17 cellular contexts compared by ENCODE assay signal in genomic region chr5:105956456-105957177, GRCh38.
DNase-seq lines count a peak whose midpoint lies in the region; ATAC-seq and TF ChIP-seq lines count a peak whose summit lies in the region.
"Had no signal": no experiment of that assay in that cellular context is flagged by ENCODE, and none has a peak within 500 bp of the region (broad histone marks: within the 10 kb centered on the region; RNA-seq: fewer than 3 reads in every experiment).

No MANE protein-coding gene starts in this region.

- no peaks in the 10 kb centered on the region for H3K36me3 ChIP-seq in MM.1S (replicated peaks; ENCODE audit: insufficient read depth, low read length)
- H3K36me3 ChIP-seq: right atrium auricular region, thoracic aorta had no signal

- no peaks in the 10 kb centered on the region for H3K9me2 ChIP-seq in MM.1S (replicated peaks; ENCODE audit: insufficient read depth, low read length)

- H3F3A ChIP-seq in MM.1S (ENCODE audit: insufficient read depth, low read length): no peaks in the 10 kb centered on the region

- in situ Hi-C loops in Caki2 (cut with HindIII; ENCODE audit: low pct_unique_long_range_greater_than_20kb, low sequenced_read_pairs): no loop called here

- H3K4me3 ChIP-seq in MM.1S (ENCODE audit: low read length): no peak overlapping the region
- H3K4me3 ChIP-seq: right atrium auricular region, thoracic aorta had no signal

- H3K79me2 ChIP-seq in MM.1S (ENCODE audit: low read length): no peaks in the 10 kb centered on the region

- no peak overlapping the region for H3K9ac ChIP-seq in MM.1S (ENCODE audit: low read length)

- H4K20me1 ChIP-seq in MM.1S (ENCODE audit: insufficient read depth, low read length): no peaks in the 10 kb centered on the region

- H3K27ac ChIP-seq in MM.1S (ENCODE audit: low read length): no peak overlapping the region
- H3K27ac ChIP-seq: right atrium auricular region, thoracic aorta had no signal

- ATAC-seq in HG03442 (IDR thresholded peaks at IDR 0.05; ENCODE audit: unreplicated experiment) (no peak), HG03469 (IDR thresholded peaks at IDR 0.05; ENCODE audit: unreplicated experiment) (no peak)

- DNase-seq in Caki2 (ENCODE audit: low read depth): peak; percentile 1
- DNase-seq in M059J (ENCODE audit: low read depth): peak; percentile 22
- peak; percentile 42 for DNase-seq in astrocyte of the hippocampus (ENCODE audit: low read depth, low spot score)
- peak; percentile 37 for DNase-seq in kidney tubule cell (ENCODE audit: low spot score)
- DNase-seq in AG08395 (ENCODE audit: low spot score): no peak
- DNase-seq in MM.1S: no peak
- DNase-seq: activated CD8-positive, alpha-beta memory T cell treated with anti-CD3 and anti-CD28 coated beads for 24 hours; anterior cingulate cortex; Caco-2; NCI-H1105; NCI-H345; nephron progenitor cell; stimulated activated CD4-positive, alpha-beta T cell treated with anti-CD3 and anti-CD28 coated beads, Interleukin-2, amount 100 ng/mL, for 24 hours had no signal

- H3K27me3 ChIP-seq in MM.1S (replicated peaks; ENCODE audit: insufficient read depth, low read length): no peaks in the 10 kb centered on the region
- H3K27me3 ChIP-seq: right atrium auricular region had no signal

- H2AFZ ChIP-seq in MM.1S (ENCODE audit: low read length): no peak overlapping the region

- no peak for TF ChIP-seq CTCF in MM.1S (IDR thresholded peaks at IDR 0.05; ENCODE audit: low read length)

- no peaks in the 10 kb centered on the region for H3K4me1 ChIP-seq in MM.1S (ENCODE audit: low read length)
- H3K4me1 ChIP-seq: Caco-2, right atrium auricular region had no signal

- H3K9me3 ChIP-seq in MM.1S (replicated peaks; ENCODE audit: insufficient read depth, low read length): no peaks in the 10 kb centered on the region
- H3K9me3 ChIP-seq: Caco-2, right atrium auricular region, thoracic aorta had no signal

- no peak overlapping the region for H3K4me2 ChIP-seq in MM.1S (ENCODE audit: low read depth, low read length)

Comparison
In these comparisons a context has a peak if more than half of its experiments do, and no peak if none do; other contexts are left out.
1. DNase-seq: peak in Caki2 (single experiment), M059J (single experiment), astrocyte of the hippocampus (single experiment) and kidney tubule cell (single experiment); none in AG08395 (single experiment) and MM.1S (single experiment).